ENCODE assay signal across 11 cellular contexts in the genomic region with DNA sequence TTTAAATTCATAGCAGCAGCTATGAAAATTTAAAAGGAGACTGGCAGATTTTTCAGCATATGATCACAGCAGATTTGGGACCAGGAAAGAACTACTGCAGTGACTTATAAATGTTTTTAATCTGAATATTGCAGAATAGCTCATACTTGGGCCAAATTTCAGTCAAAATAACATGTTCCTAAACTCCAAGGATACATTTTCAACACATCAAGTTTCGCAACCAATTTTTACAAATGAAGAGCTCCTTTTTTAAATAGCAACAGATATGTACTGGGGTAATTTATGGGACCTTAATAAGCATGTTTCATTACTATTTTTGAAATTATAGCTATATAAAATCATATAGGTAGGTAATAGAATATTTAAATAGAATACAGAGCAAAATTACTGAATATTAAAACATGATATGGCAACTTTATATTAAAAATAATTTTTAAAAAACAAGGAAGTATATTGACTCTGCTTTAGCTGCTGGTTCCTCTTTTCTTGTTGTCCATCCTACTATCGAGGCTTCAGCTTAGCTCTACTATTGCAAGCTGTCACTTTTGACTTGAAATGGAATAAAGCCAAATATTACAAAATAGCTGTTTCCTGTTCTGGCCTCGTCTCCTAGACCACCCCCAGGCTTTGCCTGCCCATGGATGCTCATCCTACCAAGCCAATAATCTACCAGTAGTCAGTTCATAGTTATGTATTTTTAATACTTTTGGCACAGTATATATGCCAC.
DNase-seq lines count a peak whose midpoint lies in the region; ATAC-seq and TF ChIP-seq lines count a peak whose summit lies in the region.
"Had no signal": no experiment of that assay in that cellular context is flagged by ENCODE, and none has a peak within 500 bp of the region (broad histone marks: within the 10 kb centered on the region; RNA-seq: fewer than 3 reads in every experiment).

No MANE protein-coding gene starts in this region.

- DNase-seq in adipocyte (ENCODE audit: low read depth) (peak; percentile 88), left lung (no peak), NCI-H345 treated with DMSO at 0.1 percent for 48 hours (lab: John Stamatoyannopoulos, UW; ENCODE audit: unreplicated experiment) (no peak), NCI-H1436 (lab: John Stamatoyannopoulos, UW) (no peak), posterior cingulate gyrus (no peak), NCI-H146 (lab: John Stamatoyannopoulos, UW) (no peak)
- DNase-seq: stimulated activated naive CD4-positive, alpha-beta T cell had no signal

- peak overlapping the region; percentile 28; the same call in 1 of the 2 replicates for H3K27ac ChIP-seq in ACC112 (ENCODE audit: low read depth, low read length)
- H3K27ac ChIP-seq in left lung = peak overlapping the region; percentile 56 to 78
- H3K27ac ChIP-seq: KMS-11, VCaP had no signal

- H3K79me2 ChIP-seq in ACC112 (ENCODE audit: control insufficient read depth, insufficient read depth, low read length, unreplicated experiment) = peaks cover 93% of the 10 kb centered on the region

- intact Hi-C loops in left lung (cut with DNase I) = no loop called here
- intact Hi-C loops in posterior cingulate gyrus (cut with DNase I) = no loop called here

- H3K9me3 ChIP-seq in adipocyte (ENCODE audit: control insufficient read depth, low read length) (no peaks in the 10 kb centered on the region), left lung (no peaks in the 10 kb centered on the region)

- peaks cover 18% of the 10 kb centered on the region; the same call in 1 of the 2 replicates for H3K36me3 ChIP-seq in ACC112 (ENCODE audit: insufficient read depth, low read length)
- peaks cover 9% of the 10 kb centered on the region for H3K36me3 ChIP-seq in adipocyte (ENCODE audit: control insufficient read depth, insufficient read depth, low read length, severe bottlenecking)
- H3K36me3 ChIP-seq in left lung = no peaks in the 10 kb centered on the region

- H2AFZ ChIP-seq in ACC112 (ENCODE audit: low read length, unreplicated experiment) = no peak overlapping the region

- peak overlapping the region; percentile 45 for H3K9ac ChIP-seq in adipocyte (ENCODE audit: low read length)
- H3K9ac ChIP-seq: KMS-11 had no signal

- H3K27me3 ChIP-seq in ACC112 (ENCODE audit: insufficient read depth, low read length) (no peaks in the 10 kb centered on the region), adipocyte (replicated peaks; ENCODE audit: control insufficient read depth, insufficient read depth, low read length) (no peaks in the 10 kb centered on the region), left lung (no peaks in the 10 kb centered on the region)

- H3K4me3 ChIP-seq in ACC112 (ENCODE audit: low read depth, low read length) (peak overlapping the region; percentile 42; the same call in 1 of the 2 replicates), adipocyte (ENCODE audit: low read length) (peak overlapping the region; percentile 55), left lung (no peak overlapping the region)

- H3K4me1 ChIP-seq in ACC112 (ENCODE audit: control insufficient read depth, insufficient read depth, low read length, unreplicated experiment) = peaks cover 36% of the 10 kb centered on the region
- H3K4me1 ChIP-seq in adipocyte (ENCODE audit: control insufficient read depth, insufficient read depth, low read length) = peaks cover 45% of the 10 kb centered on the region
- peaks cover 26 to 82% of the 10 kb centered on the region in 2 donors for H3K4me1 ChIP-seq in left lung

- peak in 1 of 2 donors; percentile 6 for TF ChIP-seq CTCF in left lung (IDR thresholded peaks at IDR 0.05)

- ATAC-seq in HG03378 (IDR thresholded peaks at IDR 0.05; ENCODE audit: unreplicated experiment) = peak; percentile 35
- ATAC-seq in left lung = peak; percentile 64

Comparison
In these comparisons a context has a peak if more than half of its experiments do, and no peak if none do; other contexts are left out.
1. H3K4me3 ChIP-seq: peak in ACC112 (single experiment) and adipocyte (single experiment); none in left lung (0 of 2).